26 cellular contexts compared by ENCODE assay signal in genomic region chr6:91438570-91438969, GRCh38.
"Had no signal": no experiment of that assay in that cellular context is flagged by ENCODE, and none has a peak within 500 bp of the region (broad histone marks: within the 10 kb centered on the region; RNA-seq: fewer than 3 reads in every experiment).

No MANE protein-coding gene starts in this region.

- ATAC-seq: activated CD8-positive, alpha-beta T cell treated with anti-CD3 and anti-CD28 coated beads, Interleukin-2, amount 10 ng/mL, durations not matched to agents 7 days and 5 days; left lung; stimulated activated naive B cell treated with anti-CD40 and anti-IgM and Interleukin-4, amounts not matched to agents 10 μg/mL and 1 μg/mL and 100 μg/mL, for 72 hours; T-cell had no signal

- H3K4me1 Mint-ChIP-seq: memory B cell; stimulated activated naive B cell treated with anti-CD40 and anti-IgM and Interleukin-4, amounts not matched to agents 10 μg/mL and 1 μg/mL and 100 μg/mL, for 72 hours; T-cell had no signal

- H3K36me3 Mint-ChIP-seq: activated naive CD4-positive, alpha-beta T cell treated with anti-CD3 and anti-CD28 coated beads, Interleukin-2, amount 50 U/mL, for 24 hours; immature natural killer cell; memory B cell; stimulated activated naive B cell treated with anti-CD40 and anti-IgM and Interleukin-4, amounts not matched to agents 10 μg/mL and 1 μg/mL and 100 μg/mL, for 72 hours; T-cell had no signal

- FAIRE-seq: bronchial epithelial cell, endometrium, TTC549, urothelium cell line had no signal

- DNase-seq: activated CD4-positive, alpha-beta T cell treated with anti-CD3 and anti-CD28 coated beads, Interleukin-2, amount 50 U/mL, for 1 hour; activated CD4-positive, CD25-positive, alpha-beta regulatory T cell treated with anti-CD3 and anti-CD28 coated beads, Interleukin-2, amount 50 U/mL, for 72 hours; activated CD8-positive, alpha-beta T cell treated with anti-CD3 and anti-CD28 coated beads, Interleukin-2, amount 10 ng/mL, durations not matched to agents 7 days and 5 days; activated gamma-delta T cell treated with Interleukin-2 at 50 U/mL for 16 hours; activated T-cell treated with anti-CD3 and anti-CD28 coated beads, Interleukin-2, amount 50 U/mL, for 1 hour; cortex of kidney; effector CD4-positive, alpha-beta T cell; erythroblast; foreskin melanocyte; immature natural killer cell; kidney glomerular epithelial cell; left lung; sigmoid colon; stimulated activated CD4-positive, alpha-beta T cell treated with anti-CD3 and anti-CD28 coated beads, Interleukin-2, amount 100 ng/mL, for 48 hours; stimulated activated CD8-positive, alpha-beta memory T cell treated with anti-CD3 and anti-CD28 coated beads, Interleukin-4, amount 100 ng/mL, for 48 hours; stimulated activated naive B cell treated with anti-CD40 and anti-IgM and Interleukin-4, amounts not matched to agents 10 μg/mL and 1 μg/mL and 100 μg/mL, for 72 hours; T-cell; transverse colon; WERI-Rb-1 had no signal

- H3K27me3 Mint-ChIP-seq: activated naive CD4-positive, alpha-beta T cell treated with anti-CD3 and anti-CD28 coated beads, Interleukin-2, amount 50 U/mL, for 24 hours; memory B cell; stimulated activated naive B cell treated with anti-CD40 and anti-IgM and Interleukin-4, amounts not matched to agents 10 μg/mL and 1 μg/mL and 100 μg/mL, for 72 hours had no signal

- H3K4me1 ChIP-seq: left lung, sigmoid colon, transverse colon had no signal

- H3K4me3 ChIP-seq: hepatocyte, left lung, sigmoid colon, transverse colon had no signal

- H3K4me3 Mint-ChIP-seq: activated CD8-positive, alpha-beta T cell treated with anti-CD3 and anti-CD28 coated beads, Interleukin-2, amount 10 ng/mL, durations not matched to agents 7 days and 5 days; activated naive CD4-positive, alpha-beta T cell treated with anti-CD3 and anti-CD28 coated beads, Interleukin-2, amount 50 U/mL, for 24 hours; immature natural killer cell; memory B cell; stimulated activated naive B cell treated with anti-CD40 and anti-IgM and Interleukin-4, amounts not matched to agents 10 μg/mL and 1 μg/mL and 100 μg/mL, for 72 hours; T-cell had no signal

- H3K27ac ChIP-seq: hepatocyte, left lung, sigmoid colon, transverse colon, WERI-Rb-1 had no signal

- H2AFZ ChIP-seq: hepatocyte had no signal

- H3K36me3 ChIP-seq: left lung, sigmoid colon, transverse colon, WERI-Rb-1 had no signal

- H3K27me3 ChIP-seq: hepatocyte, left lung, sigmoid colon, transverse colon had no signal

- H3K27ac Mint-ChIP-seq: activated CD8-positive, alpha-beta T cell treated with anti-CD3 and anti-CD28 coated beads, Interleukin-2, amount 10 ng/mL, durations not matched to agents 7 days and 5 days; activated naive CD4-positive, alpha-beta T cell treated with anti-CD3 and anti-CD28 coated beads, Interleukin-2, amount 50 U/mL, for 24 hours; memory B cell; stimulated activated naive B cell treated with anti-CD40 and anti-IgM and Interleukin-4, amounts not matched to agents 10 μg/mL and 1 μg/mL and 100 μg/mL, for 72 hours; T-cell had no signal

- H3K9me3 ChIP-seq: left lung, sigmoid colon, transverse colon had no signal

- H3K4me2 ChIP-seq: hepatocyte had no signal

- H3K79me2 ChIP-seq: hepatocyte had no signal
